Comparison of ENCODE assay signal across 8 cellular contexts in the genomic region with DNA sequence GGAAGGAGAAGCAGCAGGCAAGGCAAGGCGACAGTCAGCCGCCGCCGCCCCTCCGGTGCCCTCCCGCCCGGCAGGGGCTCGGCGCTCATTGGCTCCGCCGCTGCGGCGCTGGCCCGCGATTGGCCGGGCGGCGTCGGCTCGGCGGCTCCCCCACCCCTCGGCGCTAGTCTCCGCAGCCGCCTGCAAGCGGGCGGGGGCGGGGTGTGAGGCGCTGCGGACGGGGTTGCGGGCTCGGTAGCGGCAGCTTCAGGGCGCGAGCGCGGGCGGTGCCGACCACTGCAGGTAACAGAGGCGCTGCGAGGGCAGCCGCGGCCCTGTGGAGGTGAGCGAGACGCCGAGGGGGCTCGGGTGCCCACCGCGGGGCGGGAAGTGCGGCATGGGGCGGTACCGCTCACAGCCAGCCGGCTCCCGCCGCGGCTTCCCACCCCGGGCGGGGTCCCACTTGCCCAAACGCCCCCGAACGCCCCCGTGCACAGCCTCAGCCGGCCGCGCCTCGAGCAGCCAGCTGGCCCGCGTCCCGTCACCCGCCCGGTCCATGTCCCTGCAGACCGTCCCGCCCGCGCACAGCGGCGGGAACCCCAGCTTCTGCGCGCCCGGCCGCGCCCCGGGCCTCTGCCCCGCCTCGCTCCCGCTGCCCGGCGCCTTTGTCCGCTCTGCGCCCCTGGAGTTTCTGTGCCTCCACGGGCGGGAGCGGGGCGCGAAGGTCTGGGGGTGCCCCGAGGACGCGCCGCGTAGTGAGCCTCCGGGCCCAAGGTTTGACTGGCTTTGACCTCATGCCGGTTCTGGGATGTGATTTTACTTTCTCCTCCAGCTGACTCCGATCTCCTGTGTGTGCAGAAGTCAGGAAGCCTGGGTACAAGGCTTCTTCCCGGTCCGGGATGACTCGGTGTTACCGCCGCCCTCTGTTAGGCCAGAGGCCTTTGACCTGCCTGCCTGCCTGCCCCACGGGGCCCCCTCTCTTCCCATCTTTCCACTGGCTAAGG. TPM values are rescaled to one million over a fixed set of nuclear protein-coding genes. Genes with fewer than 3 reads are reported as not detected.
A peak's percentile ranks its signal among the peaks of the same experiment; 100 is the strongest.
DNase-seq lines count a peak whose midpoint lies in the region; ATAC-seq, FAIRE-seq and TF ChIP-seq lines count a peak whose summit lies in the region.

A gene (plus strand): TSS at position 166 of the 983 bp plus-strand sequence. CDS start 4,480 bp downstream, outside the sequence.

- H3K9ac ChIP-seq in kidney (ENCODE audit: low read length in 2 of 2), result peak within 1 kb of the TSS; percentile 29 to 54

- no peak for FAIRE-seq in kidney (lab: Jason Lieb, UNC)

- TF ChIP-seq CTCF in AG09309 (IDR thresholded peaks at IDR 0.05; ENCODE audit: control insufficient read depth, insufficient read depth, low read depth, low read length, missing control alignments) (no peak), kidney (IDR thresholded peaks at IDR 0.05; ENCODE audit: borderline replicate concordance, extremely low read depth, insufficient read depth) (no peak)

- H3K9me3 ChIP-seq in kidney (ENCODE audit: control insufficient read depth in 1 of 2, low read length in 2 of 2), result no peaks in the 10 kb centered on the region

- H3K4me3 ChIP-seq in AG09309 (ENCODE audit: control insufficient read depth, low read depth, low read length) (peak within 1 kb of the TSS; percentile 63), kidney (ENCODE audit: low read length in 2 of 2) (peak within 1 kb of the TSS; percentile 70)

- H3K4me1 ChIP-seq in kidney (ENCODE audit: control insufficient read depth in 1 of 2, insufficient read depth in 1 of 2, low read depth in 1 of 2, low read length in 2 of 2), result no peaks in the 10 kb centered on the region

- no peak for DNase-seq in AG09309 (ENCODE audit: low read depth)
- peak; percentile 95 for DNase-seq in NCI-H345 (lab: John Stamatoyannopoulos, UW)
- peak; percentile 68 for DNase-seq in activated CD4-positive, CD25-positive, alpha-beta regulatory T cell treated with anti-CD3 and anti-CD28 coated beads, Interleukin-2, amount 50 U/mL, for 16 hours (ENCODE audit: low read depth, low spot score)
- peak; percentile 44 for DNase-seq in cerebellar cortex (ENCODE audit: low spot score)
- DNase-seq in kidney, result peak; percentile 94
- peak; percentile 62 to 76 (median 64) for DNase-seq in stimulated activated CD4-positive, alpha-beta T cell treated with anti-CD3 and anti-CD28 coated beads, Interleukin-12 subunit alpha, Interleukin-12 subunit beta, amount 100 ng/mL, for 48 hours (ENCODE audit: low read depth in 2 of 3, low spot score in 1 of 3)

- intact Hi-C loops in kidney (cut with DNase I), result no loop called here

- ATAC-seq in GM18907 (IDR thresholded peaks at IDR 0.05; ENCODE audit: unreplicated experiment), result peak; percentile 97
- peak; percentile 96 for ATAC-seq in HG03135 (IDR thresholded peaks at IDR 0.05; ENCODE audit: unreplicated experiment)

- no peaks in the 10 kb centered on the region for H3K36me3 ChIP-seq in kidney (ENCODE audit: control insufficient read depth in 1 of 2, insufficient read depth in 2 of 2, low read length in 2 of 2)

- H3K27ac ChIP-seq in kidney (ENCODE audit: low read depth in 2 of 2, low read length in 2 of 2), result peak within 1 kb of the TSS; percentile 36 to 69

RNA-seq across cellular contexts. Expression of the gene that starts here (rescaled TPM):
- total RNA-seq in kidney, result 9.0 TPM
- polyA plus RNA-seq in kidney (ENCODE audit: insufficient read depth, low read depth, low replicate concordance), result 1.6 TPM
